Comparison of ENCODE assay signal across 16 cellular contexts in genomic region chrX:12948495-12948894, GRCh38. TPM values are rescaled to one million over a fixed set of nuclear protein-coding genes. Genes with fewer than 3 reads are reported as not detected.
DNase-seq lines count a peak whose midpoint lies in the region; ATAC-seq, FAIRE-seq and TF ChIP-seq lines count a peak whose summit lies in the region.
"Had no signal": no experiment of that assay in that cellular context is flagged by ENCODE, and none has a peak within 500 bp of the region (broad histone marks: within the 10 kb centered on the region; RNA-seq: fewer than 3 reads in every experiment).

No MANE protein-coding gene starts in this region.

- ATAC-seq in activated CD4-positive, alpha-beta T cell treated with anti-CD3 and anti-CD28 coated beads for 36 hours: no peak
- ATAC-seq in IMR-90 (ENCODE audit: low read depth) (no peak), GM12878 (peak; percentile 4), GM18873 (IDR thresholded peaks at IDR 0.05; ENCODE audit: low FRiP score, unreplicated experiment) (no peak)

- peak overlapping the region; percentile 73 for H3K4me3 Mint-ChIP-seq in activated CD4-positive, alpha-beta T cell treated with anti-CD3 and anti-CD28 coated beads for 36 hours

- in situ Hi-C loops in IMR-90 (cut with MboI; ENCODE audit: low sequenced_read_pairs) (no loop called here), GM12878 (cut with MboI) (loop anchor here (5.0 kb wide), 2 partner anchors 54 to 529 kb away; no protein-coding TSS in a partner anchor)

- no peak overlapping the region for H4K8ac ChIP-seq in IMR-90 (ENCODE audit: low read depth in 2 of 2, low read length in 2 of 2)

- no peak overlapping the region for H3K56ac ChIP-seq in IMR-90 (ENCODE audit: extremely low read depth, insufficient read depth, low read length)

- H2AFZ ChIP-seq in IMR-90 (replicated peaks; ENCODE audit: low read length, poor library complexity) (no peak overlapping the region), GM12878 (ENCODE audit: control insufficient read depth, low read depth, low read length) (no peak overlapping the region)

- H2BK5ac ChIP-seq in IMR-90 (ENCODE audit: low read depth, low read length, poor library complexity, severe bottlenecking): no peak overlapping the region

- H3K4me2 ChIP-seq in IMR-90 (ENCODE audit: low read depth, low read length): no peak overlapping the region
- H3K4me2 ChIP-seq in GM12878 (ENCODE audit: control insufficient read depth, insufficient read depth): peak overlapping the region; percentile 38; the same call in 1 of the 2 replicates

- H3K27ac ChIP-seq in IMR-90 (ENCODE audit: insufficient read depth, low read length): no peak overlapping the region
- peak overlapping the region; percentile 97 for H3K27ac ChIP-seq in GM12878 (ENCODE audit: control insufficient read depth, insufficient read depth)
- peak overlapping the region; percentile 19 to 96 (median 90) for H3K27ac ChIP-seq in spleen
- H3K27ac ChIP-seq: thyroid gland had no signal

- H3K4me3 ChIP-seq in IMR-90 (ENCODE audit: insufficient read depth, low read depth, low read length): no peak overlapping the region
- no peak overlapping the region for H3K4me3 ChIP-seq in GM12878
- no peak overlapping the region for H3K4me3 ChIP-seq in spleen
- H3K4me3 ChIP-seq: MG63, skin epidermis, thyroid gland had no signal

- H3K79me2 ChIP-seq in GM12878 (ENCODE audit: control insufficient read depth, insufficient read depth, low read length): peaks cover 32% of the 10 kb centered on the region

- no peak overlapping the region for H4K91ac ChIP-seq in IMR-90 (ENCODE audit: insufficient read depth, low read depth, low read length)

- H3K36me3 ChIP-seq in IMR-90 (ENCODE audit: control insufficient read depth, insufficient read depth, low read length): no peaks in the 10 kb centered on the region
- no peaks in the 10 kb centered on the region for H3K36me3 ChIP-seq in GM12878 (ENCODE audit: control insufficient read depth in 2 of 2, insufficient read depth in 2 of 2, low read length in 1 of 2)
- no peaks in the 10 kb centered on the region for H3K36me3 ChIP-seq in spleen
- H3K36me3 ChIP-seq: MG63, thyroid gland had no signal

- peak overlapping the region; percentile 53; the same call in 1 of the 2 replicates for H3K4ac ChIP-seq in IMR-90 (ENCODE audit: low read depth, low read length)

- BruUV-seq in IMR-90 (replicated peaks; lab: Mats Ljungman, UMichigan) (no TSS peak), GM12878 (replicated peaks; lab: Mats Ljungman, UMichigan) (no TSS peak)

- FAIRE-seq in GM12878 (lab: Jason Lieb, UNC): no peak
- FAIRE-seq: endometrium, H1 had no signal

- H3K9me3 ChIP-seq in IMR-90 (ENCODE audit: control insufficient read depth, insufficient read depth, low read length) (no peaks in the 10 kb centered on the region), GM12878 (replicated peaks; ENCODE audit: control insufficient read depth, insufficient read depth, low read length) (no peaks in the 10 kb centered on the region), spleen (no peaks in the 10 kb centered on the region)
- H3K9me3 ChIP-seq: MG63, thyroid gland had no signal

- 0 out of 2 replicates have a peak overlapping the region, but pooled peaks have one; percentile 36 for H2BK20ac ChIP-seq in IMR-90 (ENCODE audit: low read depth, low read length)

- peak overlapping the region; percentile 94 for H3K27ac Mint-ChIP-seq in activated CD4-positive, alpha-beta T cell treated with anti-CD3 and anti-CD28 coated beads for 36 hours

- TF ChIP-seq EP300 in GM12878 (IDR thresholded peaks at IDR 0.05; ENCODE audit: borderline replicate concordance in 1 of 2, control insufficient read depth in 1 of 2, low read depth in 2 of 2, low read length in 2 of 2): no peak

- POLR2A ChIA-PET in activated CD4-positive, alpha-beta T cell treated with anti-CD3 and anti-CD28 coated beads for 36 hours (lab: Charles Lee): interaction anchor here (2.1 to 3.2 kb wide), 2 partner anchors 27 to 143 kb away, joined by 11 to 19 read pairs; partner anchors contain the start of gene TMSB4X
- POLR2A ChIA-PET in IMR-90 (lab: Charles Lee; ENCODE audit: unreplicated experiment) (no interaction called here), GM12878 (lab: Charles Lee) (interaction anchor here (1.0 to 7.2 kb wide), 15 partner anchors 10 to 308 kb away, joined by 3 to 63 read pairs (median 8); partner anchors contain the start of gene TMSB4X)

- peak overlapping the region; percentile 97; the same call in 1 of the 2 replicates for H2BK120ac ChIP-seq in IMR-90 (ENCODE audit: low read depth, low read length)

- H2AK9ac ChIP-seq in IMR-90 (replicated peaks; ENCODE audit: low read depth, low read length, poor library complexity): no peak overlapping the region

- TF ChIP-seq POLR2A in IMR-90 (IDR thresholded peaks at IDR 0.05; ENCODE audit: low read depth, low read length) (no peak), GM12878 (IDR thresholded peaks at IDR 0.05; ENCODE audit: low read depth, low read length) (no peak), spleen (IDR thresholded peaks at IDR 0.05) (no peak)

- peak overlapping the region; percentile 30; the same call in 1 of the 2 replicates for H3K18ac ChIP-seq in IMR-90 (ENCODE audit: low read depth, low read length)

- RAD21 ChIA-PET in GM12878 (lab: Charles Lee; ENCODE audit: unreplicated experiment): interaction anchor here (1.0 to 15.5 kb wide), 15 partner anchors 8 to 698 kb away, joined by 3 to 549 read pairs (median 15); partner anchors contain the start of genes FAM9C and TMSB4X

- H3K27me3 ChIP-seq in IMR-90 (ENCODE audit: control insufficient read depth, insufficient read depth, low read length) (no peaks in the 10 kb centered on the region), GM12878 (replicated peaks in 1 of 2; ENCODE audit: control insufficient read depth in 2 of 2, insufficient read depth in 2 of 2, low read length in 1 of 2) (no peaks in the 10 kb centered on the region), spleen (replicated peaks in 1 of 7) (peaks cover 0 to 5% (median 0%) of the 10 kb centered on the region in 7 donors)
- H3K27me3 ChIP-seq: MG63, thyroid gland had no signal

- no peak overlapping the region for H3K23ac ChIP-seq in IMR-90 (ENCODE audit: low read depth, low read length)

- H3K4me1 ChIP-seq in IMR-90 (ENCODE audit: control insufficient read depth, insufficient read depth, low read length) (peaks cover 14% of the 10 kb centered on the region), GM12878 (ENCODE audit: control insufficient read depth, insufficient read depth, low read length) (peaks cover 41% of the 10 kb centered on the region), spleen (peaks cover 38 to 74% (median 57%) of the 10 kb centered on the region in 6 donors)

- CTCF ChIA-PET in activated CD4-positive, alpha-beta T cell treated with anti-CD3 and anti-CD28 coated beads for 36 hours (lab: Charles Lee): interaction anchor here (1.2 to 3.7 kb wide), 3 partner anchors 37 to 285 kb away, joined by 3 to 28 read pairs (median 4); no protein-coding TSS in a partner anchor
- CTCF ChIA-PET in IMR-90 (lab: Yijun Ruan, JAX) (no interaction called here), GM12878 (lab: Yijun Ruan, JAX) (interaction anchor here (1.1 to 7.7 kb wide), 9 partner anchors 23 to 542 kb away, joined by 3 to 312 read pairs (median 20); no protein-coding TSS in a partner anchor)

- H4K20me1 ChIP-seq in IMR-90 (ENCODE audit: insufficient read depth, low read length) (no peaks in the 10 kb centered on the region), GM12878 (ENCODE audit: control insufficient read depth, insufficient read depth) (no peaks in the 10 kb centered on the region)

- no peak for DNase-seq in activated CD4-positive, alpha-beta T cell treated with anti-CD3 and anti-CD28 coated beads for 36 hours
- no peak for DNase-seq in activated CD4-positive, alpha-beta T cell treated with anti-CD3 and anti-CD28 coated beads, Interleukin-2, amount 50 U/mL, for 1 hour
- DNase-seq in IMR-90 (no peak), GM12878 (ENCODE audit: low read depth, low spot score) (no peak), spleen (no peak), CD1c-positive myeloid dendritic cell (ENCODE audit: extremely low spot score) (no peak), kidney glomerular epithelial cell (lab: John Stamatoyannopoulos, UW) (no peak)
- DNase-seq: MG63, NCI-H2171 treated with DMSO at 0.1 percent for 48 hours, thyroid gland had no signal

- dilution Hi-C loops in IMR-90 (cut with HindIII; ENCODE audit: low sequenced_read_pairs, unreplicated experiment): no loop called here

- no peaks in the 10 kb centered on the region for H3K27me3 Mint-ChIP-seq in activated CD4-positive, alpha-beta T cell treated with anti-CD3 and anti-CD28 coated beads for 36 hours

- no peak overlapping the region for H3K14ac ChIP-seq in IMR-90 (replicated peaks; ENCODE audit: low read depth, low read length)

- H3K36me3 Mint-ChIP-seq in activated CD4-positive, alpha-beta T cell treated with anti-CD3 and anti-CD28 coated beads for 36 hours (ENCODE audit: low read depth): no peaks in the 10 kb centered on the region

- no peak overlapping the region for H2AK5ac ChIP-seq in IMR-90 (ENCODE audit: low read depth, low read length)

- peaks cover 0 to 13% of the 10 kb centered on the region in 2 experiments; a peak in 3 of 4 replicates for H3K79me1 ChIP-seq in IMR-90 (ENCODE audit: low read depth in 1 of 2, low read length in 2 of 2)

- peaks cover 7% of the 10 kb centered on the region; the same call in 1 of the 2 replicates for H3K9me1 ChIP-seq in IMR-90 (ENCODE audit: insufficient read depth, low read length)

- TF ChIP-seq CTCF in IMR-90 (conservative IDR thresholded peaks at IDR 0.05; ENCODE audit: low read depth, low read length): no peak
- TF ChIP-seq CTCF in GM12878 (IDR thresholded peaks at IDR 0.05 in 2 of 3, conservative IDR thresholded peaks at IDR 0.05 in 1 of 3; ENCODE audit: control insufficient read depth in 2 of 3, extremely low read depth in 1 of 3, insufficient read depth in 1 of 3, low read depth in 3 of 3, low read length in 3 of 3): no peak
- TF ChIP-seq CTCF in spleen (IDR thresholded peaks at IDR 0.05 in 8 of 11, conservative IDR thresholded peaks at IDR 0.05 in 3 of 11): no peak

- WGBS in IMR-90 (ENCODE audit: extremely low coverage in 2 of 2, insufficient read length in 1 of 2), 2 experiments: no CpG with 5 or more reads among the region's 2 CpGs
- WGBS in GM12878 (ENCODE audit: insufficient coverage, insufficient replicate concordance, low lambda C conversion rate, missing lambda C conversion rate): 98% methylated on average over 2 of the region's 2 CpGs
- WGBS in spleen, 5 donors: 90 to 100% (median 95%) methylated on average over 1 to 2 of the region's 2 CpGs

- no peak overlapping the region; the same call in 1 of the 2 replicates for H4K5ac ChIP-seq in IMR-90 (ENCODE audit: low read depth, low read length)

- peak overlapping the region; percentile 74; the same call in 1 of the 3 replicates for H2BK15ac ChIP-seq in IMR-90 (ENCODE audit: low read depth, low read length)

- no peak for TF ChIP-seq RAD21 in IMR-90 (IDR thresholded peaks at IDR 0.05; ENCODE audit: low read length)
- no peak for TF ChIP-seq RAD21 in GM12878 (IDR thresholded peaks at IDR 0.05; ENCODE audit: insufficient read depth, low read depth, low read length)

- SMC1A ChIA-PET in GM12878 (lab: Charles Lee; ENCODE audit: uncharacterized antibody, unreplicated experiment): interaction anchor here (0.9 to 18.8 kb wide), 15 partner anchors 10 to 542 kb away, joined by 3 to 632 read pairs (median 35); partner anchors contain the start of gene TMSB4X

- intact Hi-C loops in activated CD4-positive, alpha-beta T cell treated with anti-CD3 and anti-CD28 coated beads for 36 hours (cut with DNase I, micrococcal nuclease): loop anchor here (5.0 kb wide), 2 partner anchors 309 to 704 kb away; partner anchors contain the start of gene TCEANC (in 1 of the 2)
- intact Hi-C loops in IMR-90 (cut with micrococcal nuclease): loop anchor here (10.0 kb wide), 1 partner anchor 696 kb away; no protein-coding TSS in a partner anchor
- intact Hi-C loops in GM12878 (cut with micrococcal nuclease; ENCODE audit: unreplicated experiment): loop anchor here (5.0 to 10.0 kb wide), 3 partner anchors 136 to 716 kb away; no protein-coding TSS in a partner anchor
- intact Hi-C loops in spleen (cut with DNase I; ENCODE audit: low total_unique reads): loop anchor here (5.0 kb wide), 1 partner anchor 534 kb away; no protein-coding TSS in a partner anchor

- H3K9ac ChIP-seq in IMR-90 (ENCODE audit: low read depth, low read length) (no peak overlapping the region), GM12878 (ENCODE audit: control insufficient read depth, insufficient read depth, low read length) (peak overlapping the region; percentile 43; the same call in 1 of the 2 replicates)

- peaks cover 67% of the 10 kb centered on the region for H3K4me1 Mint-ChIP-seq in activated CD4-positive, alpha-beta T cell treated with anti-CD3 and anti-CD28 coated beads for 36 hours

- H3K9me3 Mint-ChIP-seq in activated CD4-positive, alpha-beta T cell treated with anti-CD3 and anti-CD28 coated beads for 36 hours (ENCODE audit: low read depth): no peaks in the 10 kb centered on the region

RNA-seq across cellular contexts. Expression of gene TMSB4X, which starts 26.4 kb away (rescaled TPM):
- total RNA-seq in activated CD4-positive, alpha-beta T cell treated with anti-CD3 and anti-CD28 coated beads for 36 hours: 1,000 to 10,000 TPM; 3,666 to 4,468 TPM
- total RNA-seq in IMR-90 (2012; rRNA removed) (9,222 and 11,116 TPM in 2 replicates), GM12878 (2014; rRNA removed) (20,095 and 20,513 TPM in 2 replicates), GM12878 (2014; rRNA removed; fragmentation: Illumina TruSeq; extraction: Trizol) (14,081 and 14,526 TPM in 2 replicates), GM12878 (2021) (15,676 and 15,778 TPM in 2 replicates), spleen (over 10,000 TPM in 3 of 7 donors, 1,000 to 10,000 TPM in 4; 6,343 to 12,135 (median 6,919) TPM)
- polyA plus RNA-seq in IMR-90 (2012; rRNA removed) (4,133 and 4,648 TPM in 2 replicates), GM12878 (2011; rRNA removed) (13,924 and 13,999 TPM in 2 replicates), GM12878 (2014; fragmentation: Illumina TruSeq; extraction: Trizol) (22,521 and 25,739 TPM in 2 replicates), GM12878 (2014; fragmentation: Nextera tagmentation; extraction: Ambion mirVana) (over 10,000 TPM; 32,576 to 35,408 TPM), GM12878 (2014; rRNA removed) (21,672 and 21,926 TPM in 2 replicates), GM12878 (2016; fragmentation: Nextera tagmentation; extraction: Ambion mirVana) (over 10,000 TPM; 35,271 to 37,234 TPM), spleen (over 10,000 TPM; 14,844 to 19,174 (median 17,521) TPM)
- 4,164 and 9,036 TPM in 2 replicates for polyA plus RNA-seq in IMR-90 (2012; cell fraction: cytosol; rRNA removed)
- 567 and 1,669 TPM in 2 replicates for polyA plus RNA-seq in IMR-90 (2012; cell fraction: nucleus; rRNA removed; ENCODE audit: low replicate concordance)
- 726 and 815 TPM in 2 replicates for total RNA-seq in GM12878 (2013; cell fraction: nucleolus; rRNA removed)
- polyA plus RNA-seq in GM12878 (2011; ENCODE audit: low read depth): 20,663 TPM
- 6,321 and 8,073 TPM in 2 replicates for polyA plus RNA-seq in GM12878 (2011; cell fraction: cytosol; rRNA removed)
- 2,770 and 4,943 TPM in 2 replicates for polyA plus RNA-seq in GM12878 (2011; cell fraction: nucleus; rRNA removed)
- polyA plus RNA-seq in GM12878 (2012): 18,326 and 24,333 TPM in 2 replicates
- polyA minus RNA-seq in GM12878 (2011; rRNA and poly(A)+ RNA removed): 5,151 and 6,646 TPM in 2 replicates
- 2,250 and 2,391 TPM in 2 replicates for polyA minus RNA-seq in GM12878 (2011; cell fraction: cytosol; rRNA and poly(A)+ RNA removed)
- polyA minus RNA-seq in GM12878 (2011; cell fraction: nucleus; rRNA and poly(A)+ RNA removed): 1,575 and 1,669 TPM in 2 replicates

RNA-seq across cellular contexts. Expression of gene TLR8, which starts 42.1 kb away (rescaled TPM):
- total RNA-seq in activated CD4-positive, alpha-beta T cell treated with anti-CD3 and anti-CD28 coated beads for 36 hours: not detected
- not detected in 2 replicates for total RNA-seq in IMR-90 (2012; rRNA removed)
- polyA plus RNA-seq in IMR-90 (2012; rRNA removed): not detected in 2 replicates
- polyA plus RNA-seq in IMR-90 (2012; cell fraction: cytosol; rRNA removed): not detected in 2 replicates
- polyA plus RNA-seq in IMR-90 (2012; cell fraction: nucleus; rRNA removed; ENCODE audit: low replicate concordance): not detected in 2 replicates
- 0.15 TPM in 1 of 2 replicates, not detected in the other for total RNA-seq in GM12878 (2013; cell fraction: nucleolus; rRNA removed)
- total RNA-seq in GM12878 (2014; rRNA removed): not detected in 2 replicates
- not detected in 2 replicates for total RNA-seq in GM12878 (2014; rRNA removed; fragmentation: Illumina TruSeq; extraction: Trizol)
- not detected in 2 replicates for total RNA-seq in GM12878 (2021)
- polyA plus RNA-seq in GM12878 (2011; ENCODE audit: low read depth): not detected
- polyA plus RNA-seq in GM12878 (2011; rRNA removed): 0.04 TPM in 1 of 2 replicates, not detected in the other
- polyA plus RNA-seq in GM12878 (2011; cell fraction: cytosol; rRNA removed): not detected in 2 replicates
- polyA plus RNA-seq in GM12878 (2011; cell fraction: nucleus; rRNA removed): 0.03 TPM in 2 replicates
- polyA plus RNA-seq in GM12878 (2012): not detected in 2 replicates
- polyA plus RNA-seq in GM12878 (2014; fragmentation: Illumina TruSeq; extraction: Trizol): not detected in 2 replicates
- not detected for polyA plus RNA-seq in GM12878 (2014; fragmentation: Nextera tagmentation; extraction: Ambion mirVana)
- 0.03 TPM in 1 of 2 replicates, not detected in the other for polyA plus RNA-seq in GM12878 (2014; rRNA removed)
- polyA plus RNA-seq in GM12878 (2016; fragmentation: Nextera tagmentation; extraction: Ambion mirVana): not detected
- not detected in 2 replicates for polyA minus RNA-seq in GM12878 (2011; rRNA and poly(A)+ RNA removed)
- polyA minus RNA-seq in GM12878 (2011; cell fraction: cytosol; rRNA and poly(A)+ RNA removed): not detected in 2 replicates
- polyA minus RNA-seq in GM12878 (2011; cell fraction: nucleus; rRNA and poly(A)+ RNA removed): not detected in 2 replicates
- 10 to 100 TPM; 19.9 to 76.5 (median 35.7) TPM for total RNA-seq in spleen
- polyA plus RNA-seq in spleen: 1 to 10 TPM; 1.1 to 3.5 (median 1.5) TPM
- total RNA-seq: glomerular endothelial cell; H1; T-helper 1 cell treated with Interleukin-12 subunit alpha and Interleukin-12 subunit beta and Interleukin-4 antibody, amounts not matched to agents 30 ng/mL and 1 ng/mL, for 36 hours had no signal
- polyA plus RNA-seq: H1 had no signal

Comparison
In these comparisons a context has a peak if more than half of its experiments do, and no peak if none do; other contexts are left out.
1. RNA of gene TLR8, which starts 42.1 kb away (total RNA-seq): 19.9 to 76.5 TPM in spleen; not detected in activated CD4-positive, alpha-beta T cell treated with anti-CD3 and anti-CD28 coated beads for 36 hours, not detected in IMR-90 and 0.15 TPM in GM12878; every median in the first group is over 10 times any median in the second.